ENCODE assay signal across 24 cellular contexts in genomic region chr12:64983771-64984170, GRCh38.
"Had no signal": no experiment of that assay in that cellular context is flagged by ENCODE, and none has a peak within 500 bp of the region (broad histone marks: within the 10 kb centered on the region; RNA-seq: fewer than 3 reads in every experiment).

No MANE protein-coding gene starts in this region.

- H3K27me3 ChIP-seq: neural progenitor cell, ovary, right atrium auricular region, sigmoid colon, testis, tibial nerve, upper lobe of right lung had no signal

- H3K9ac ChIP-seq: neural progenitor cell had no signal

- H3K4me3 Mint-ChIP-seq: dendritic cell treated with granulocyte-macrophage colony-stimulating factor and Interleukin-4, amounts not matched to agents 40 ng/mL and 50 ng/mL, for 4 days; effector memory CD8-positive, alpha-beta T cell; natural killer cell treated with Interleukin-12 subunit alpha and Interleukin-12 subunit beta and Interleukin-15 and Interleukin-18, amount 100 ng/mL, for 72 hours; neural progenitor cell; stimulated activated naive B cell treated with anti-CD40 and anti-IgM and Interleukin-4, amounts not matched to agents 10 μg/mL and 1 μg/mL and 100 μg/mL, for 72 hours; stimulated activated naive CD8-positive, alpha-beta T cell treated with anti-CD3 and anti-CD28 coated beads, Interleukin-15, amount 100 ng/mL, for 72 hours had no signal

- H3K27ac Mint-ChIP-seq: dendritic cell treated with granulocyte-macrophage colony-stimulating factor and Interleukin-4, amounts not matched to agents 40 ng/mL and 50 ng/mL, for 4 days; effector memory CD8-positive, alpha-beta T cell; natural killer cell treated with Interleukin-12 subunit alpha and Interleukin-12 subunit beta and Interleukin-15 and Interleukin-18, amount 100 ng/mL, for 72 hours; neural progenitor cell; stimulated activated naive B cell treated with anti-CD40 and anti-IgM and Interleukin-4, amounts not matched to agents 10 μg/mL and 1 μg/mL and 100 μg/mL, for 72 hours had no signal

- H3K9me3 ChIP-seq: mucosa of descending colon, ovary, sigmoid colon, testis, upper lobe of right lung had no signal

- H3K36me3 ChIP-seq: heart right ventricle, ovary, right atrium auricular region, sigmoid colon, tibial nerve, upper lobe of right lung had no signal

- H3K27me3 Mint-ChIP-seq: dendritic cell treated with granulocyte-macrophage colony-stimulating factor and Interleukin-4, amounts not matched to agents 40 ng/mL and 50 ng/mL, for 4 days had no signal

- H3K9me3 Mint-ChIP-seq: effector memory CD8-positive, alpha-beta T cell had no signal

- H3K4me3 ChIP-seq: heart right ventricle, mucosa of descending colon, neural progenitor cell, ovary, right atrium auricular region, sigmoid colon, skin epidermis, testis, tibial nerve, upper lobe of right lung had no signal

- H3K36me3 Mint-ChIP-seq: natural killer cell treated with Interleukin-12 subunit alpha and Interleukin-12 subunit beta and Interleukin-15 and Interleukin-18, amount 100 ng/mL, for 72 hours; neural progenitor cell had no signal

- H3K4me1 ChIP-seq: heart right ventricle, neural progenitor cell, right atrium auricular region, sigmoid colon, testis, tibial nerve, upper lobe of right lung had no signal

- ATAC-seq: effector memory CD8-positive, alpha-beta T cell; heart right ventricle; left lobe of liver; mucosa of descending colon; natural killer cell treated with Interleukin-12 subunit alpha and Interleukin-12 subunit beta and Interleukin-15 and Interleukin-18, amount 100 ng/mL, for 72 hours; stimulated activated naive B cell treated with anti-CD40 and anti-IgM and Interleukin-4, amounts not matched to agents 10 μg/mL and 1 μg/mL and 100 μg/mL, for 72 hours; stimulated activated naive CD8-positive, alpha-beta T cell treated with anti-CD3 and anti-CD28 coated beads, Interleukin-15, amount 100 ng/mL, for 72 hours; upper lobe of right lung had no signal

- DNase-seq: effector memory CD8-positive, alpha-beta T cell; erythroblast; heart right ventricle; hypothalamus; mucosa of descending colon; nucleus accumbens; ovary; sigmoid colon; stimulated activated CD4-positive, alpha-beta T cell treated with anti-CD3 and anti-CD28 coated beads, Interleukin-2, amount 100 ng/mL, for 24 hours; stimulated activated CD4-positive, alpha-beta T cell treated with anti-CD3 and anti-CD28 coated beads, Interleukin-4, amount 100 ng/mL, for 4 hours; stimulated activated naive B cell treated with anti-CD40 and anti-IgM and Interleukin-4, amounts not matched to agents 10 μg/mL and 1 μg/mL and 100 μg/mL, for 72 hours; stimulated activated naive CD8-positive, alpha-beta T cell treated with anti-CD3 and anti-CD28 coated beads, Interleukin-15, amount 100 ng/mL, for 72 hours; testis; upper lobe of right lung had no signal

- FAIRE-seq: colon, frontal cortex, islet of Langerhans had no signal

- H3K27ac ChIP-seq: heart right ventricle, neural progenitor cell, ovary, right atrium auricular region, sigmoid colon, skin epidermis, testis, tibial nerve, upper lobe of right lung had no signal

- H3K4me2 ChIP-seq: neural progenitor cell had no signal

- H2AFZ ChIP-seq: neural progenitor cell had no signal

- H3K4me1 Mint-ChIP-seq: neural progenitor cell; stimulated activated naive B cell treated with anti-CD40 and anti-IgM and Interleukin-4, amounts not matched to agents 10 μg/mL and 1 μg/mL and 100 μg/mL, for 72 hours; stimulated activated naive CD8-positive, alpha-beta T cell treated with anti-CD3 and anti-CD28 coated beads, Interleukin-15, amount 100 ng/mL, for 72 hours had no signal
